1 cellular context compared by ENCODE assay signal in the genomic region with DNA sequence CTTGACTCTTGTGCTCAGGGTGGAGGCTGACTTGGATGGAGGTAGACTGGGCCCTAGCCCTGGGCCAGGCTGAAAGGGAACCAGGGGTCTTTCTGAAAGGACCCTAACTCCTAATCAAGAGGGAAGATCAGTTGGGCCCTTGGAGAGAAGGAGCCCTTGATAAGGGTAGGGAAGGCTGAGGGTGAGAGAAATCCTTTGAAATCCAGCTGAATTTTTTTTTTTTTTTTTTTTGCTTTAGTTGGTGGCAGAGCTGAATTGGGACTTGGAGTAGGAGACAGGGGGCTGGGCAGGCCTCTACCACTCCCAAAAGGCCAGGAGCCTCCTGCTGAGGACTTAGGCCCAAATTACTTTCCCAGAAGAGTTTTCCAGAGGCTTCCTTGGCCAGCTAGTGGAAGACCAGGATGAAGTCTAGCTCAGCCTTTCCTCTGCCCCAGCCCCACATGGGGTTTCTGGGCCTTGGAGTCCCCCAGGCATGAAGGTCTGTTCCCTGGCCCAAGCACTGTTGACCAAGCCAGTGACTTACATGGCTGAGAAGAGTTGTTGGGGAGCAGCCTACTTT.
TF ChIP-seq lines count a peak whose summit lies in the region.

No MANE protein-coding gene starts in this region.

TF ChIP-seq in HEK293, 187 proteins besides CTCF, POLR2A, EP300 and RAD21 (continued from another document and continues in another):
- TF ChIP-seq, protein P1, sequence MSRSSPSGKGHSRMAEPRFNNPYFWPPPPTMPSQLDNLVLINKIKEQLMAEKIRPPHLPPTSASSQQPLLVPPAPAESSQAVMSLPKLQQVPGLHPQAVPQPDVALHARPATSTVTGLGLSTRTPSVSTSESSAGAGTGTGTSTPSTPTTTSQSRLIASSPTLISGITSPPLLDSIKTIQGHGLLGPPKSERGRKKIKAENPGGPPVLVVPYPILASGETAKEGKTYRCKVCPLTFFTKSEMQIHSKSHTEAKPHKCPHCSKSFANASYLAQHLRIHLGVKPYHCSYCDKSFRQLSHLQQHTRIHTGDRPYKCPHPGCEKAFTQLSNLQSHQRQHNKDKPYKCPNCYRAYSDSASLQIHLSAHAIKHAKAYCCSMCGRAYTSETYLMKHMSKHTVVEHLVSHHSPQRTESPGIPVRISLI (tag by site-specific recombination; IDR thresholded peaks at IDR 0.05), result peak; percentile 93
- TF ChIP-seq ZNF843 (tag by site-specific recombination; IDR thresholded peaks at IDR 0.05), result no peak
- TF ChIP-seq ZNF629 (tag by site-specific recombination; IDR thresholded peaks at IDR 0.05), result no peak
- TF ChIP-seq, protein P2, sequence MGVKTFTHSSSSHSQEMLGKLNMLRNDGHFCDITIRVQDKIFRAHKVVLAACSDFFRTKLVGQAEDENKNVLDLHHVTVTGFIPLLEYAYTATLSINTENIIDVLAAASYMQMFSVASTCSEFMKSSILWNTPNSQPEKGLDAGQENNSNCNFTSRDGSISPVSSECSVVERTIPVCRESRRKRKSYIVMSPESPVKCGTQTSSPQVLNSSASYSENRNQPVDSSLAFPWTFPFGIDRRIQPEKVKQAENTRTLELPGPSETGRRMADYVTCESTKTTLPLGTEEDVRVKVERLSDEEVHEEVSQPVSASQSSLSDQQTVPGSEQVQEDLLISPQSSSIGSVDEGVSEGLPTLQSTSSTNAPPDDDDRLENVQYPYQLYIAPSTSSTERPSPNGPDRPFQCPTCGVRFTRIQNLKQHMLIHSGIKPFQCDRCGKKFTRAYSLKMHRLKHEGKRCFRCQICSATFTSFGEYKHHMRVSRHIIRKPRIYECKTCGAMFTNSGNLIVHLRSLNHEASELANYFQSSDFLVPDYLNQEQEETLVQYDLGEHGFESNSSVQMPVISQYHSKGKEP (tag by site-specific recombination; IDR thresholded peaks at IDR 0.05), result no peak
- TF ChIP-seq ZNF274 (IDR thresholded peaks at IDR 0.05; ENCODE audit: low read length), result no peak
- TF ChIP-seq ZNF274 (tag by site-specific recombination; IDR thresholded peaks at IDR 0.05; ENCODE audit: borderline replicate concordance), result no peak
- TF ChIP-seq, protein P3, sequence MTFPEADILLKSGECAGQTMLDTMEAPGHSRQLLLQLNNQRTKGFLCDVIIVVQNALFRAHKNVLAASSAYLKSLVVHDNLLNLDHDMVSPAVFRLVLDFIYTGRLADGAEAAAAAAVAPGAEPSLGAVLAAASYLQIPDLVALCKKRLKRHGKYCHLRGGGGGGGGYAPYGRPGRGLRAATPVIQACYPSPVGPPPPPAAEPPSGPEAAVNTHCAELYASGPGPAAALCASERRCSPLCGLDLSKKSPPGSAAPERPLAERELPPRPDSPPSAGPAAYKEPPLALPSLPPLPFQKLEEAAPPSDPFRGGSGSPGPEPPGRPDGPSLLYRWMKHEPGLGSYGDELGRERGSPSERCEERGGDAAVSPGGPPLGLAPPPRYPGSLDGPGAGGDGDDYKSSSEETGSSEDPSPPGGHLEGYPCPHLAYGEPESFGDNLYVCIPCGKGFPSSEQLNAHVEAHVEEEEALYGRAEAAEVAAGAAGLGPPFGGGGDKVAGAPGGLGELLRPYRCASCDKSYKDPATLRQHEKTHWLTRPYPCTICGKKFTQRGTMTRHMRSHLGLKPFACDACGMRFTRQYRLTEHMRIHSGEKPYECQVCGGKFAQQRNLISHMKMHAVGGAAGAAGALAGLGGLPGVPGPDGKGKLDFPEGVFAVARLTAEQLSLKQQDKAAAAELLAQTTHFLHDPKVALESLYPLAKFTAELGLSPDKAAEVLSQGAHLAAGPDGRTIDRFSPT (tag by site-specific recombination; IDR thresholded peaks at IDR 0.05), result no peak
- no peak for TF ChIP-seq ZNF19 (tag by site-specific recombination; IDR thresholded peaks at IDR 0.05; ENCODE audit: low read depth)
- no peak for TF ChIP-seq ZSCAN30 (tag by site-specific recombination; IDR thresholded peaks at IDR 0.05)
- TF ChIP-seq ZNF311 (tag by site-specific recombination; IDR thresholded peaks at IDR 0.05; ENCODE audit: borderline replicate concordance), result no peak
- no peak for TF ChIP-seq ZNF660 (tag by site-specific recombination; IDR thresholded peaks at IDR 0.05)
- TF ChIP-seq ZNF391 (tag by site-specific recombination; IDR thresholded peaks at IDR 0.05; ENCODE audit: borderline replicate concordance, low read depth), result no peak
- no peak for TF ChIP-seq SP7 (tag by site-specific recombination; IDR thresholded peaks at IDR 0.05)
- peak; percentile 2; the same call in 1 of the 2 replicates for TF ChIP-seq ZBTB17 (tag by site-specific recombination; IDR thresholded peaks at IDR 0.05)
- TF ChIP-seq ZNF561 (tag by site-specific recombination; IDR thresholded peaks at IDR 0.05; ENCODE audit: borderline replicate concordance), result no peak
- no peak for TF ChIP-seq ZFP37 (tag by site-specific recombination; IDR thresholded peaks at IDR 0.05)
- no peak for TF ChIP-seq ZNF18 (tag by site-specific recombination; IDR thresholded peaks at IDR 0.05)
- TF ChIP-seq ZNF221 (tag by site-specific recombination; IDR thresholded peaks at IDR 0.05; ENCODE audit: borderline replicate concordance), result no peak
- TF ChIP-seq BCL11A (tag by site-specific recombination; IDR thresholded peaks at IDR 0.05; ENCODE audit: low read depth), result no peak
- TF ChIP-seq PRDM10 (tag by site-specific recombination; IDR thresholded peaks at IDR 0.05), result peak; percentile 37
- TF ChIP-seq, protein P4, sequence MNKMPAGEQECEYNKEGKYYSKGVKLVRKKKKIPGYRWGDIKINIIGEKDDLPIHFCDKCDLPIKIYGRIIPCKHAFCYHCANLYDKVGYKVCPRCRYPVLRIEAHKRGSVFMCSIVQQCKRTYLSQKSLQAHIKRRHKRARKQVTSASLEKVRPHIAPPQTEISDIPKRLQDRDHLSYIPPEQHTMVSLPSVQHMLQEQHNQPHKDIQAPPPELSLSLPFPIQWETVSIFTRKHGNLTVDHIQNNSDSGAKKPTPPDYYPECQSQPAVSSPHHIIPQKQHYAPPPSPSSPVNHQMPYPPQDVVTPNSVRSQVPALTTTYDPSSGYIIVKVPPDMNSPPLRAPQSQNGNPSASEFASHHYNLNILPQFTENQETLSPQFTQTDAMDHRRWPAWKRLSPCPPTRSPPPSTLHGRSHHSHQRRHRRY (tag by site-specific recombination; IDR thresholded peaks at IDR 0.05), result no peak
- no peak for TF ChIP-seq ZNF16 (tag by site-specific recombination; IDR thresholded peaks at IDR 0.05; ENCODE audit: low read depth)
- 0 out of 2 replicates have a peak, but pooled peaks have one; percentile 3 for TF ChIP-seq ZNF600 (tag by site-specific recombination; IDR thresholded peaks at IDR 0.05)
- TF ChIP-seq PATZ1 (tag by site-specific recombination; IDR thresholded peaks at IDR 0.05), result no peak
- no peak for TF ChIP-seq IKZF3 (tag by site-specific recombination; IDR thresholded peaks at IDR 0.05)
- TF ChIP-seq ZBTB6 (tag by site-specific recombination; IDR thresholded peaks at IDR 0.05), result no peak
- no peak for TF ChIP-seq ZNF202 (tag by site-specific recombination; IDR thresholded peaks at IDR 0.05; ENCODE audit: borderline replicate concordance)
- TF ChIP-seq ZNF266 (tag by site-specific recombination; IDR thresholded peaks at IDR 0.05; ENCODE audit: low read depth), result no peak
- TF ChIP-seq ZNF596 (tag by site-specific recombination; IDR thresholded peaks at IDR 0.05), result no peak
- no peak for TF ChIP-seq ZNF423 (tag by site-specific recombination; IDR thresholded peaks at IDR 0.05)
- no peak for TF ChIP-seq ZNF148 (tag by site-specific recombination; IDR thresholded peaks at IDR 0.05; ENCODE audit: borderline replicate concordance)
- no peak for TF ChIP-seq KLF10 (tag by site-specific recombination; IDR thresholded peaks at IDR 0.05)
- TF ChIP-seq ZNF76 (tag by site-specific recombination; IDR thresholded peaks at IDR 0.05; ENCODE audit: borderline replicate concordance, low read depth), result no peak
- no peak for TF ChIP-seq ZNF544 (tag by site-specific recombination; IDR thresholded peaks at IDR 0.05)
- no peak for TF ChIP-seq KLF1 (tag by site-specific recombination; IDR thresholded peaks at IDR 0.05)
- no peak for TF ChIP-seq ZNF146 (tag by site-specific recombination; IDR thresholded peaks at IDR 0.05)
- no peak for TF ChIP-seq ZNF155 (tag by site-specific recombination; IDR thresholded peaks at IDR 0.05)
- no peak for TF ChIP-seq ZNF138 (tag by site-specific recombination; IDR thresholded peaks at IDR 0.05; ENCODE audit: borderline replicate concordance)
- no peak for TF ChIP-seq ZNF791 (tag by site-specific recombination; IDR thresholded peaks at IDR 0.05)
- no peak for TF ChIP-seq ZNF510 (tag by site-specific recombination; IDR thresholded peaks at IDR 0.05; ENCODE audit: insufficient replicate concordance)
- no peak for TF ChIP-seq ZNF837 (tag by site-specific recombination; IDR thresholded peaks at IDR 0.05)
- TF ChIP-seq, protein P5, sequence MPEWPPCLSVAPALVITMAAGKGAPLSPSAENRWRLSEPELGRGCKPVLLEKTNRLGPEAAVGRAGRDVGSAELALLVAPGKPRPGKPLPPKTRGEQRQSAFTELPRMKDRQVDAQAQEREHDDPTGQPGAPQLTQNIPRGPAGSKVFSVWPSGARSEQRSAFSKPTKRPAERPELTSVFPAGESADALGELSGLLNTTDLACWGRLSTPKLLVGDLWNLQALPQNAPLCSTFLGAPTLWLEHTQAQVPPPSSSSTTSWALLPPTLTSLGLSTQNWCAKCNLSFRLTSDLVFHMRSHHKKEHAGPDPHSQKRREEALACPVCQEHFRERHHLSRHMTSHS (tag by site-specific recombination; IDR thresholded peaks at IDR 0.05), result no peak
